Comparison of ENCODE assay signal across 10 cellular contexts in genomic region chrX:39808471-39808917, GRCh38.
DNase-seq lines count a peak whose midpoint lies in the region; ATAC-seq and TF ChIP-seq lines count a peak whose summit lies in the region.
"Had no signal": no experiment of that assay in that cellular context is flagged by ENCODE, and none has a peak within 500 bp of the region (broad histone marks: within the 10 kb centered on the region; RNA-seq: fewer than 3 reads in every experiment).

No MANE protein-coding gene starts in this region.

- H3K4me1 ChIP-seq in adipocyte (ENCODE audit: control insufficient read depth, insufficient read depth, low read length): peaks cover 11% of the 10 kb centered on the region
- peaks cover 0 to 16% (median 0%) of the 10 kb centered on the region in 3 donors for H3K4me1 ChIP-seq in gastroesophageal sphincter
- peaks cover 5 to 16% of the 10 kb centered on the region in 2 experiments for H3K4me1 ChIP-seq in trophoblast cell (ENCODE audit: control insufficient read depth in 1 of 2, insufficient read depth in 2 of 2, low read length in 2 of 2)

- TF ChIP-seq POLR2A in gastroesophageal sphincter (IDR thresholded peaks at IDR 0.05): no peak

- TF ChIP-seq EP300 in gastroesophageal sphincter (IDR thresholded peaks at IDR 0.05): no peak

- ATAC-seq in gastroesophageal sphincter: peak; percentile 21
- ATAC-seq in GM18498 (IDR thresholded peaks at IDR 0.05; ENCODE audit: unreplicated experiment): no peak
- no peak for ATAC-seq in HG02623 (IDR thresholded peaks at IDR 0.05; ENCODE audit: unreplicated experiment)

- peak; percentile 15 for DNase-seq in G401 (ENCODE audit: low spot score)
- DNase-seq in adipocyte (ENCODE audit: low read depth): peak; percentile 64
- peak; percentile 85 to 88 for DNase-seq in trophoblast cell
- no peak for DNase-seq in GOT3 (lab: John Stamatoyannopoulos, UW)
- no peak for DNase-seq in D341Med (ENCODE audit: low spot score)
- DNase-seq: NCI-H1105 treated with DMSO at 0.1 percent for 48 hours; stimulated activated CD4-positive, alpha-beta T cell treated with anti-CD3 and anti-CD28 coated beads, Interleukin-15, amount 100 ng/mL, for 24 hours had no signal

- no peak overlapping the region for H4K8ac ChIP-seq in trophoblast cell (ENCODE audit: low read depth, low read length)

- H2BK12ac ChIP-seq in trophoblast cell (ENCODE audit: low read length): no peak overlapping the region

- H3K23ac ChIP-seq in trophoblast cell (ENCODE audit: low read length): no peak overlapping the region

- no peak overlapping the region for H3K4ac ChIP-seq in trophoblast cell (ENCODE audit: low read depth, low read length)

- 69 to 78% methylated on average over 2 to 6 of the region's 7 CpGs for WGBS in gastroesophageal sphincter (ENCODE audit: low coverage in 1 of 2), 2 donors
- WGBS in trophoblast cell (ENCODE audit: extremely low coverage, insufficient coverage, insufficient read length): no CpG with 5 or more reads among the region's 7 CpGs

- H3K36me3 ChIP-seq in adipocyte (ENCODE audit: control insufficient read depth, insufficient read depth, low read length, severe bottlenecking): no peaks in the 10 kb centered on the region
- no peaks in the 10 kb centered on the region for H3K36me3 ChIP-seq in gastroesophageal sphincter
- H3K36me3 ChIP-seq in trophoblast cell (ENCODE audit: control insufficient read depth in 1 of 2, insufficient read depth in 2 of 2, low read length in 2 of 2): no peaks in the 10 kb centered on the region

- no peaks in the 10 kb centered on the region for H3K79me2 ChIP-seq in trophoblast cell (ENCODE audit: control insufficient read depth, insufficient read depth, low read length, poor library complexity)

- H3K27ac ChIP-seq in gastroesophageal sphincter (peak overlapping the region in 1 of 4 donors; percentile 40), trophoblast cell (ENCODE audit: low read depth, low read length) (no peak overlapping the region)

- H2BK120ac ChIP-seq in trophoblast cell (ENCODE audit: insufficient read depth, low read length, poor library complexity): no peak overlapping the region

- H3K18ac ChIP-seq in trophoblast cell (ENCODE audit: low read length): no peak overlapping the region

- H3K9me3 ChIP-seq in adipocyte (ENCODE audit: control insufficient read depth, low read length): peaks cover 5% of the 10 kb centered on the region
- no peaks in the 10 kb centered on the region for H3K9me3 ChIP-seq in gastroesophageal sphincter
- H3K9me3 ChIP-seq in trophoblast cell (ENCODE audit: insufficient read depth, low read depth, low read length): peaks cover 2% of the 10 kb centered on the region

- no peak for TF ChIP-seq CTCF in gastroesophageal sphincter (IDR thresholded peaks at IDR 0.05)

- H2AFZ ChIP-seq in trophoblast cell (ENCODE audit: insufficient read depth, low read length, poor library complexity): no peak overlapping the region

- no peak overlapping the region for H4K12ac ChIP-seq in trophoblast cell (ENCODE audit: low read depth, low read length)

- H3K14ac ChIP-seq in trophoblast cell (ENCODE audit: low read length): no peak overlapping the region

- H3K4me3 ChIP-seq in adipocyte (ENCODE audit: low read length): no peak overlapping the region
- no peak overlapping the region for H3K4me3 ChIP-seq in gastroesophageal sphincter
- no peak overlapping the region for H3K4me3 ChIP-seq in trophoblast cell (ENCODE audit: low read depth, low read length)

- no peak overlapping the region for H2AK5ac ChIP-seq in trophoblast cell (ENCODE audit: low read length)

- H4K91ac ChIP-seq in trophoblast cell (ENCODE audit: low read depth, low read length): no peak overlapping the region

- H3K27me3 ChIP-seq in adipocyte (replicated peaks; ENCODE audit: control insufficient read depth, insufficient read depth, low read length) (peaks cover 8% of the 10 kb centered on the region), gastroesophageal sphincter (no peaks in the 10 kb centered on the region), trophoblast cell (ENCODE audit: insufficient read depth, low read length) (no peaks in the 10 kb centered on the region)

- H3K9ac ChIP-seq in adipocyte (ENCODE audit: low read length) (no peak overlapping the region), trophoblast cell (ENCODE audit: low read length) (no peak overlapping the region)

- no peak overlapping the region for H2BK5ac ChIP-seq in trophoblast cell (ENCODE audit: low read depth, low read length, poor library complexity)

- peaks cover 2% of the 10 kb centered on the region for H3K79me1 ChIP-seq in trophoblast cell (ENCODE audit: low read length)

- in situ Hi-C loops in G401 (cut with HindIII; ENCODE audit: low sequenced_read_pairs): no loop called here

- peak overlapping the region; percentile 41 for H3K4me2 ChIP-seq in trophoblast cell (ENCODE audit: low read length)

Comparison
In these comparisons a context has a peak if more than half of its experiments do, and no peak if none do; other contexts are left out.
1. DNase-seq: peak in G401 (single experiment), adipocyte (single experiment) and trophoblast cell (2 of 2); none in GOT3 (single experiment) and D341Med (single experiment).